ENCODE assay signal across 1 cellular context in genomic region chr14:91114079-91115065, GRCh38.
A peak's percentile ranks its signal among the peaks of the same experiment; 100 is the strongest.
TF ChIP-seq lines count a peak whose summit lies in the region.

No MANE protein-coding gene starts in this region.

TF ChIP-seq in GM12878, 131 proteins besides CTCF, POLR2A, EP300 and RAD21 (continued from another document and continues in another):
- TF ChIP-seq HSF1 (IDR thresholded peaks at IDR 0.05; ENCODE audit: low read depth, low read length) (no peak), RBBP5 (conservative IDR thresholded peaks at IDR 0.05) (0 out of 2 replicates have a peak, but pooled peaks have one; percentile 23), RELB (IDR thresholded peaks at IDR 0.05; ENCODE audit: low read depth) (peak; percentile 92), GATAD2B (conservative IDR thresholded peaks at IDR 0.05; ENCODE audit: low read depth) (peak; percentile 16; the same call in 1 of the 2 replicates), MEF2B (IDR thresholded peaks at IDR 0.05; ENCODE audit: partially characterized antibody, poor library complexity, severe bottlenecking) (peak; percentile 49), SUZ12 (IDR thresholded peaks at IDR 0.05; ENCODE audit: unreplicated experiment) (no peak), SMAD5 (IDR thresholded peaks at IDR 0.05; ENCODE audit: low read depth) (peak; percentile 74; the same call in 1 of the 2 replicates), E2F4 (IDR thresholded peaks at IDR 0.05; ENCODE audit: low read depth, low read length) (no peak), CBX5 (IDR thresholded peaks at IDR 0.05; ENCODE audit: low read depth) (no peak; the same call in 1 of the 2 replicates), IRF3 (IDR thresholded peaks at IDR 0.05) (no peak), NKRF (conservative IDR thresholded peaks at IDR 0.05) (peak; percentile 92), FOXK2 (IDR thresholded peaks at IDR 0.05) (peak; percentile 30; the same call in 1 of the 2 replicates), RAD51 (IDR thresholded peaks at IDR 0.05) (peak; percentile 98), POU2F2 (IDR thresholded peaks at IDR 0.05; ENCODE audit: borderline replicate concordance, low read depth, low read length) (peak; percentile 49; the same call in 1 of the 3 replicates), KDM1A (IDR thresholded peaks at IDR 0.05; ENCODE audit: borderline replicate concordance) (no peak), ZNF384 (IDR thresholded peaks at IDR 0.05; ENCODE audit: borderline replicate concordance, low read depth, low read length) (no peak), MAX (IDR thresholded peaks at IDR 0.05; ENCODE audit: low read depth, low read length) (peak; percentile 98), ZBTB11 (CRISPR knock-in tag; IDR thresholded peaks at IDR 0.05) (no peak), MTA3 (IDR thresholded peaks at IDR 0.05; ENCODE audit: borderline replicate concordance, low read length) (no peak; the same call in none of the 2 replicates), WRNIP1 (IDR thresholded peaks at IDR 0.05; ENCODE audit: borderline replicate concordance, low read depth, low read length) (no peak), EED (IDR thresholded peaks at IDR 0.05; ENCODE audit: low read depth) (no peak), TBL1XR1 (IDR thresholded peaks at IDR 0.05; ENCODE audit: low read depth, low read length) (peak; percentile 14; the same call in 1 of the 2 replicates), CHD2 (IDR thresholded peaks at IDR 0.05; ENCODE audit: borderline replicate concordance, low read depth, low read length) (peak; percentile 42; the same call in 1 of the 2 replicates), CUX1 (IDR thresholded peaks at IDR 0.05; ENCODE audit: insufficient replicate concordance, low read depth, low read length) (no peak), FOXM1 (IDR thresholded peaks at IDR 0.05; ENCODE audit: low read depth, low read length) (no peak; the same call in 1 of the 2 replicates), ZNF687 (IDR thresholded peaks at IDR 0.05) (peak; percentile 53), RELA (IDR thresholded peaks at IDR 0.05; ENCODE audit: borderline replicate concordance, partially characterized antibody) (peak; percentile 44), PAX5 (IDR thresholded peaks at IDR 0.05; ENCODE audit: borderline replicate concordance, low read depth, low read length) (no peak), IKZF1 (conservative IDR thresholded peaks at IDR 0.05) (peak; percentile 56; the same call in 1 of the 2 replicates), HDGF (IDR thresholded peaks at IDR 0.05) (peak; percentile 86), LARP7 (IDR thresholded peaks at IDR 0.05) (peak; percentile 55), CHD1 (IDR thresholded peaks at IDR 0.05; ENCODE audit: low read depth, low read length) (no peak; the same call in 1 of the 2 replicates), MTA2 (IDR thresholded peaks at IDR 0.05; ENCODE audit: low read depth) (0 out of 2 replicates have a peak, but pooled peaks have one; percentile 8), SMC3 (IDR thresholded peaks at IDR 0.05; ENCODE audit: borderline replicate concordance, low read length) (no peak), MYB (IDR thresholded peaks at IDR 0.05; ENCODE audit: borderline replicate concordance, low read depth, low read length) (no peak), USF1 (IDR thresholded peaks at IDR 0.05; ENCODE audit: borderline replicate concordance, extremely low read length, insufficient read depth, low read depth, low read length) (peak; percentile 95)
